ENCODE assay signal across 16 cellular contexts in genomic region chr2:217225596-217225995, GRCh38.
"Had no signal": no experiment of that assay in that cellular context is flagged by ENCODE, and none has a peak within 500 bp of the region (broad histone marks: within the 10 kb centered on the region; RNA-seq: fewer than 3 reads in every experiment).

No MANE protein-coding gene starts in this region.

- H3K27me3 Mint-ChIP-seq: stimulated activated naive CD8-positive, alpha-beta T cell treated with anti-CD3 and anti-CD28 coated beads, Interleukin-15, amount 100 ng/mL, for 72 hours had no signal

- ATAC-seq: esophagus mucosa; heart left ventricle; naive thymus-derived CD4-positive, alpha-beta T cell; sciatic nerve; stimulated activated naive B cell treated with anti-CD40 and anti-IgM and Interleukin-4, amounts not matched to agents 10 μg/mL and 1 μg/mL and 100 μg/mL, for 72 hours; stimulated activated naive CD8-positive, alpha-beta T cell treated with anti-CD3 and anti-CD28 coated beads, Interleukin-15, amount 100 ng/mL, for 72 hours; upper lobe of right lung had no signal

- H3K4me3 Mint-ChIP-seq: naive thymus-derived CD4-positive, alpha-beta T cell; neural crest cell; stimulated activated naive B cell treated with anti-CD40 and anti-IgM and Interleukin-4, amounts not matched to agents 10 μg/mL and 1 μg/mL and 100 μg/mL, for 72 hours had no signal

- DNase-seq: effector memory CD4-positive, alpha-beta T cell; heart left ventricle; hippocampal formation; kidney glomerular epithelial cell; naive thymus-derived CD4-positive, alpha-beta T cell; posterior cingulate gyrus; spleen; stimulated activated CD4-positive, alpha-beta T cell treated with anti-CD3 and anti-CD28 coated beads, Interleukin-2, amount 100 ng/mL, for 24 hours; stimulated activated CD4-positive, alpha-beta T cell treated with anti-CD3 and anti-CD28 coated beads, Interleukin-4, amount 100 ng/mL, for 4 hours; stimulated activated naive B cell treated with anti-CD40 and anti-IgM and Interleukin-4, amounts not matched to agents 10 μg/mL and 1 μg/mL and 100 μg/mL, for 72 hours; stimulated activated naive CD8-positive, alpha-beta T cell treated with anti-CD3 and anti-CD28 coated beads, Interleukin-15, amount 100 ng/mL, for 72 hours; testis; upper lobe of right lung had no signal

- H3K9me3 Mint-ChIP-seq: neural crest cell had no signal

- H3K27ac Mint-ChIP-seq: naive thymus-derived CD4-positive, alpha-beta T cell; stimulated activated naive B cell treated with anti-CD40 and anti-IgM and Interleukin-4, amounts not matched to agents 10 μg/mL and 1 μg/mL and 100 μg/mL, for 72 hours had no signal
